In genomic region chr20:54086444-54087134, GRCh38 we compare ENCODE assay signal across 16 cellular contexts. TPM values are rescaled to one million over a fixed set of nuclear protein-coding genes. Genes with fewer than 3 reads are reported as not detected.
DNase-seq lines count a peak whose midpoint lies in the region; ATAC-seq, FAIRE-seq and TF ChIP-seq lines count a peak whose summit lies in the region.
"Had no signal": no experiment of that assay in that cellular context is flagged by ENCODE, and none has a peak within 500 bp of the region (broad histone marks: within the 10 kb centered on the region; RNA-seq: fewer than 3 reads in every experiment).

No MANE protein-coding gene starts in this region.

- no peak for ATAC-seq in naive thymus-derived CD4-positive, alpha-beta T cell
- ATAC-seq: left lobe of liver had no signal

- no peak for TF ChIP-seq POLR2A in suprapubic skin (IDR thresholded peaks at IDR 0.05)

- no peaks in the 10 kb centered on the region for H3K27me3 Mint-ChIP-seq in H9 (ENCODE audit: low read depth)
- no peaks in the 10 kb centered on the region for H3K27me3 Mint-ChIP-seq in astrocyte (ENCODE audit: low read depth, unreplicated experiment)
- H3K27me3 Mint-ChIP-seq in naive thymus-derived CD4-positive, alpha-beta T cell: peaks cover 0 to 26% (median 0%) of the 10 kb centered on the region in 5 donors
- H3K27me3 Mint-ChIP-seq: CD4-positive, CD25-positive, alpha-beta regulatory T cell had no signal

- H3K27ac Mint-ChIP-seq in H9: no peak overlapping the region; a peak in 1 of 7 replicates
- no peak overlapping the region for H3K27ac Mint-ChIP-seq in astrocyte (ENCODE audit: unreplicated experiment)
- no peak overlapping the region for H3K27ac Mint-ChIP-seq in naive thymus-derived CD4-positive, alpha-beta T cell
- H3K27ac Mint-ChIP-seq: CD4-positive, CD25-positive, alpha-beta regulatory T cell; T-helper 1 cell treated with Interleukin-12 subunit alpha and Interleukin-12 subunit beta and Interleukin-4 antibody, amounts not matched to agents 30 μg/mL and 1 μg/mL, for 36 hours had no signal

- H3K4me1 Mint-ChIP-seq in H9: no peaks in the 10 kb centered on the region
- H3K4me1 Mint-ChIP-seq in astrocyte (ENCODE audit: low read depth, unreplicated experiment): peaks cover 12% of the 10 kb centered on the region
- H3K4me1 Mint-ChIP-seq in naive thymus-derived CD4-positive, alpha-beta T cell: peaks cover 0 to 13% (median 2%) of the 10 kb centered on the region in 7 donors

- H3K27ac ChIP-seq in H9 (ENCODE audit: insufficient read length, low read depth, low read length): no peak overlapping the region
- H3K27ac ChIP-seq in astrocyte (ENCODE audit: low read depth, low read length): no peak overlapping the region
- H3K27ac ChIP-seq in mesenchymal stem cell (ENCODE audit: low read length, poor library complexity, severe bottlenecking): no peak overlapping the region
- H3K27ac ChIP-seq in suprapubic skin: peak overlapping the region; percentile 51
- no peak overlapping the region for H3K27ac ChIP-seq in naive thymus-derived CD4-positive, alpha-beta T cell (ENCODE audit: low read depth, low read length)

- H3K36me3 Mint-ChIP-seq in H9 (ENCODE audit: insufficient read depth in 1 of 3, low read depth in 3 of 3) (no peaks in the 10 kb centered on the region), astrocyte (ENCODE audit: low read depth, unreplicated experiment) (no peaks in the 10 kb centered on the region)
- H3K36me3 Mint-ChIP-seq in naive thymus-derived CD4-positive, alpha-beta T cell: peaks cover 0 to 4% (median 0%) of the 10 kb centered on the region in 5 donors

- H3K4me1 ChIP-seq in H9 (ENCODE audit: insufficient read depth, low read length): no peaks in the 10 kb centered on the region
- no peaks in the 10 kb centered on the region for H3K4me1 ChIP-seq in astrocyte (ENCODE audit: insufficient read depth, low read length)
- H3K4me1 ChIP-seq in mesenchymal stem cell (ENCODE audit: control insufficient read depth, insufficient read depth, low read depth, low read length): peaks cover 3% of the 10 kb centered on the region
- no peaks in the 10 kb centered on the region for H3K4me1 ChIP-seq in suprapubic skin
- H3K4me1 ChIP-seq in naive thymus-derived CD4-positive, alpha-beta T cell (ENCODE audit: control insufficient read depth in 2 of 2, insufficient read depth in 2 of 2, low read length in 2 of 2): no peaks in the 10 kb centered on the region

- intact Hi-C loops in naive thymus-derived CD4-positive, alpha-beta T cell (cut with micrococcal nuclease): no loop called here

- H2BK15ac ChIP-seq in H9 (ENCODE audit: low read depth, low read length): no peak overlapping the region
- H2BK15ac ChIP-seq in mesenchymal stem cell (ENCODE audit: low read depth, poor library complexity, severe bottlenecking): no peak overlapping the region

- no peaks in the 10 kb centered on the region for H4K20me1 ChIP-seq in H9 (ENCODE audit: control insufficient read depth, insufficient read depth, insufficient read length)
- H4K20me1 ChIP-seq in astrocyte (ENCODE audit: insufficient read depth, low read length): no peaks in the 10 kb centered on the region

- no peak for TF ChIP-seq CTCF in H9 (conservative IDR thresholded peaks at IDR 0.05)
- TF ChIP-seq CTCF in astrocyte (IDR thresholded peaks at IDR 0.05; ENCODE audit: insufficient read depth, low read depth, low read length): no peak
- TF ChIP-seq CTCF in suprapubic skin (IDR thresholded peaks at IDR 0.05): no peak

- no peaks in the 10 kb centered on the region for H3K27me3 ChIP-seq in H9 (ENCODE audit: insufficient read depth, low read length)
- H3K27me3 ChIP-seq in astrocyte (ENCODE audit: insufficient read depth, low read length): no peaks in the 10 kb centered on the region
- peaks cover 0 to 15% of the 10 kb centered on the region in 2 experiments for H3K27me3 ChIP-seq in mesenchymal stem cell (ENCODE audit: control insufficient read depth in 1 of 2, insufficient read depth in 1 of 2, low read length in 2 of 2)
- H3K27me3 ChIP-seq in suprapubic skin: no peaks in the 10 kb centered on the region
- no peaks in the 10 kb centered on the region for H3K27me3 ChIP-seq in naive thymus-derived CD4-positive, alpha-beta T cell (ENCODE audit: control insufficient read depth in 2 of 2, insufficient read depth in 2 of 2, low read length in 2 of 2)

- H3K36me3 ChIP-seq in astrocyte (ENCODE audit: insufficient read depth, low read length): no peaks in the 10 kb centered on the region
- no peaks in the 10 kb centered on the region for H3K36me3 ChIP-seq in mesenchymal stem cell (ENCODE audit: control insufficient read depth in 1 of 2, insufficient read depth in 2 of 2, low read depth in 1 of 2, low read length in 2 of 2)
- H3K36me3 ChIP-seq in suprapubic skin: no peaks in the 10 kb centered on the region
- no peaks in the 10 kb centered on the region for H3K36me3 ChIP-seq in naive thymus-derived CD4-positive, alpha-beta T cell (ENCODE audit: control insufficient read depth in 2 of 3, insufficient read depth in 3 of 3, low read length in 3 of 3)

- no peak overlapping the region for H3T11ph ChIP-seq in H9 (ENCODE audit: low read length)

- peak overlapping the region; percentile 60 for H2BK20ac ChIP-seq in H9 (ENCODE audit: low read depth, low read length, poor library complexity, severe bottlenecking)

- no peak overlapping the region for H2BK120ac ChIP-seq in H9 (ENCODE audit: low read depth, low read length, poor library complexity, severe bottlenecking)
- no peak overlapping the region for H2BK120ac ChIP-seq in mesenchymal stem cell (ENCODE audit: low read depth, low read length)

- H3K9me3 ChIP-seq in H9 (ENCODE audit: control insufficient read depth, low read depth, low read length) (no peaks in the 10 kb centered on the region), astrocyte (ENCODE audit: insufficient read depth, low read depth, low read length) (no peaks in the 10 kb centered on the region), mesenchymal stem cell (ENCODE audit: control insufficient read depth, low read length) (no peaks in the 10 kb centered on the region), suprapubic skin (no peaks in the 10 kb centered on the region)
- no peaks in the 10 kb centered on the region for H3K9me3 ChIP-seq in naive thymus-derived CD4-positive, alpha-beta T cell (ENCODE audit: control insufficient read depth in 2 of 3, low read length in 3 of 3)

- H3K23me2 ChIP-seq in H9 (ENCODE audit: insufficient read length, low read depth, low read length, poor library complexity, severe bottlenecking): no peaks in the 10 kb centered on the region

- H3K4me2 ChIP-seq in H9 (ENCODE audit: insufficient read depth, insufficient read length, low read length) (no peak overlapping the region), astrocyte (ENCODE audit: low read length) (peak overlapping the region; percentile 42), mesenchymal stem cell (ENCODE audit: low read length, poor library complexity, severe bottlenecking) (no peak overlapping the region)

- WGBS in H9 (ENCODE audit: extremely low coverage, insufficient read length, low lambda C conversion rate): no CpG with 5 or more reads among the region's 13 CpGs
- 75% methylated on average over 13 of the region's 13 CpGs for whole genome bisulfite sequencing in mesenchymal stem cell
- 44% methylated on average over 13 of the region's 13 CpGs for WGBS in suprapubic skin

- no peak overlapping the region for H4K5ac ChIP-seq in H9 (ENCODE audit: insufficient read length, low read depth, low read length)

- no peak for FAIRE-seq in astrocyte (lab: Jason Lieb, UNC)

- TF ChIP-seq EP300 in suprapubic skin (IDR thresholded peaks at IDR 0.05): no peak

- no peak overlapping the region for H2AFZ ChIP-seq in H9 (ENCODE audit: low read length)
- peak overlapping the region; percentile 55 for H2AFZ ChIP-seq in astrocyte (ENCODE audit: low read depth, low read length)
- no peak overlapping the region for H2AFZ ChIP-seq in mesenchymal stem cell (ENCODE audit: low read depth, low read length)

- H3K23ac ChIP-seq in H9 (ENCODE audit: insufficient read length, low read depth, low read length): no peak overlapping the region
- no peak overlapping the region for H3K23ac ChIP-seq in mesenchymal stem cell (ENCODE audit: low read length in 2 of 2)

- H3K4ac ChIP-seq in H9 (ENCODE audit: low read depth, low read length) (no peak overlapping the region), mesenchymal stem cell (ENCODE audit: low read depth in 1 of 2, low read length in 2 of 2) (no peak overlapping the region)

- H2BK5ac ChIP-seq in H9 (ENCODE audit: insufficient read length, low read length) (no peak overlapping the region), mesenchymal stem cell (ENCODE audit: low read depth, low read length, poor library complexity, severe bottlenecking) (no peak overlapping the region)

- H3K56ac ChIP-seq in H9 (ENCODE audit: insufficient read length, low read depth, low read length): no peak overlapping the region

- no peak overlapping the region for H3K4me3 ChIP-seq in astrocyte (ENCODE audit: insufficient read depth, low read depth, low read length)
- H3K4me3 ChIP-seq in mesenchymal stem cell (ENCODE audit: insufficient read depth in 1 of 2, low read depth in 1 of 2, low read length in 2 of 2): peak overlapping the region in 1 of 2 experiments; percentile 64
- H3K4me3 ChIP-seq in suprapubic skin: no peak overlapping the region
- no peak overlapping the region for H3K4me3 ChIP-seq in naive thymus-derived CD4-positive, alpha-beta T cell (ENCODE audit: low read length)

- H3K79me2 ChIP-seq in H9 (ENCODE audit: insufficient read depth, low read length) (no peaks in the 10 kb centered on the region), astrocyte (ENCODE audit: insufficient read depth, low read length) (no peaks in the 10 kb centered on the region)

- H3K14ac ChIP-seq in H9 (ENCODE audit: insufficient read depth, low read length) (no peak overlapping the region), mesenchymal stem cell (ENCODE audit: low read length in 2 of 2) (no peak overlapping the region)

- no peak overlapping the region for H4K8ac ChIP-seq in H9 (replicated peaks; ENCODE audit: insufficient read length, low read depth, low read length)
- no peak overlapping the region for H4K8ac ChIP-seq in mesenchymal stem cell (ENCODE audit: low read length)

- H4K91ac ChIP-seq in H9 (ENCODE audit: insufficient read length, low read depth, low read length) (no peak overlapping the region), mesenchymal stem cell (ENCODE audit: low read length) (no peak overlapping the region)

- H3K79me1 ChIP-seq in H9 (ENCODE audit: insufficient read depth, low read depth, low read length, poor library complexity, severe bottlenecking): no peaks in the 10 kb centered on the region
- no peaks in the 10 kb centered on the region for H3K79me1 ChIP-seq in mesenchymal stem cell (replicated peaks; ENCODE audit: low read length, poor library complexity, severe bottlenecking)

- H2AK5ac ChIP-seq in H9 (ENCODE audit: insufficient read length, low read length) (no peak overlapping the region), mesenchymal stem cell (ENCODE audit: low read length, severe bottlenecking) (no peak overlapping the region)

- H3K9me3 Mint-ChIP-seq in H9 (no peaks in the 10 kb centered on the region), astrocyte (ENCODE audit: unreplicated experiment) (no peaks in the 10 kb centered on the region)
- peaks cover 0 to 4% (median 0%) of the 10 kb centered on the region in 11 donors for H3K9me3 Mint-ChIP-seq in naive thymus-derived CD4-positive, alpha-beta T cell
- H3K9me3 Mint-ChIP-seq: T-helper 1 cell treated with Interleukin-12 subunit alpha and Interleukin-12 subunit beta and Interleukin-4 antibody, amounts not matched to agents 30 μg/mL and 1 μg/mL, for 36 hours had no signal

- no peak overlapping the region for H3K18ac ChIP-seq in H9 (ENCODE audit: insufficient read length, low read depth, low read length)
- H3K18ac ChIP-seq in mesenchymal stem cell (ENCODE audit: low read depth in 1 of 2, low read length in 2 of 2): no peak overlapping the region

- CTCF ChIA-PET in naive thymus-derived CD4-positive, alpha-beta T cell (lab: Charles Lee): no interaction called here

- DNase-seq in H9 (no peak), astrocyte (ENCODE audit: low read depth) (peak; percentile 26), mesenchymal stem cell (no peak), suprapubic skin (ENCODE audit: low spot score in 2 of 2) (no peak), amygdala (lab: John Stamatoyannopoulos, UW) (no peak), hypothalamus (lab: John Stamatoyannopoulos, UW) (no peak)
- DNase-seq in naive thymus-derived CD4-positive, alpha-beta T cell: no peak
- DNase-seq: activated CD4-positive, CD25-positive, alpha-beta regulatory T cell treated with anti-CD3 and anti-CD28 coated beads, Interleukin-2, amount 50 U/mL, for 72 hours; activated gamma-delta T cell treated with Interleukin-2 at 50 U/mL for 16 hours; CD4-positive, CD25-positive, alpha-beta regulatory T cell; NCI-H1105; NCI-H2171 treated with DMSO at 0.1 percent for 48 hours had no signal

- H3K4me3 Mint-ChIP-seq in H9 (no peak overlapping the region), astrocyte (ENCODE audit: unreplicated experiment) (no peak overlapping the region)
- H3K4me3 Mint-ChIP-seq in naive thymus-derived CD4-positive, alpha-beta T cell: no peak overlapping the region
- H3K4me3 Mint-ChIP-seq: CD4-positive, CD25-positive, alpha-beta regulatory T cell; T-helper 1 cell treated with Interleukin-12 subunit alpha and Interleukin-12 subunit beta and Interleukin-4 antibody, amounts not matched to agents 30 μg/mL and 1 μg/mL, for 36 hours had no signal

- POLR2A ChIA-PET in naive thymus-derived CD4-positive, alpha-beta T cell (lab: Charles Lee): interaction anchor here (0.7 kb wide), 1 partner anchor 121 kb away, joined by 4 read pairs; no protein-coding TSS in a partner anchor

- H3K9ac ChIP-seq in H9 (ENCODE audit: extremely low read depth, insufficient read length, low read length) (no peak overlapping the region), astrocyte (ENCODE audit: low read length) (no peak overlapping the region), mesenchymal stem cell (ENCODE audit: low read length) (peak overlapping the region; percentile 86)

- no peak overlapping the region for H2BK12ac ChIP-seq in H9 (ENCODE audit: insufficient read length, low read depth, low read length)
- no peak overlapping the region for H2BK12ac ChIP-seq in mesenchymal stem cell (ENCODE audit: low read length in 2 of 2)

RNA-seq across cellular contexts. Expression of gene BCAS1, which starts 16.2 kb away (rescaled TPM):
- total RNA-seq in H9 (2021): 0.15 and 0.37 TPM in 2 replicates
- 0.31 TPM in 1 of 2 replicates, not detected in the other for total RNA-seq in astrocyte
- polyA plus RNA-seq in mesenchymal stem cell (2013, experiment 1 of 2): not detected
- not detected for polyA plus RNA-seq in mesenchymal stem cell (2013, experiment 2 of 2)
- 1 to 10 TPM; 1.7 to 3.4 (median 2.1) TPM for total RNA-seq in suprapubic skin
- under 1 TPM in 2 of 5 experiments, not detected in 3; 0.10 to 0.16 TPM for total RNA-seq in naive thymus-derived CD4-positive, alpha-beta T cell
- polyA plus RNA-seq in naive thymus-derived CD4-positive, alpha-beta T cell: under 1 TPM in 1 of 2 donors, not detected in 1; 0.05 TPM
- total RNA-seq: dermis microvascular lymphatic vessel endothelial cell, G401 had no signal
